1 cellular context compared by ENCODE assay signal in the genomic region with DNA sequence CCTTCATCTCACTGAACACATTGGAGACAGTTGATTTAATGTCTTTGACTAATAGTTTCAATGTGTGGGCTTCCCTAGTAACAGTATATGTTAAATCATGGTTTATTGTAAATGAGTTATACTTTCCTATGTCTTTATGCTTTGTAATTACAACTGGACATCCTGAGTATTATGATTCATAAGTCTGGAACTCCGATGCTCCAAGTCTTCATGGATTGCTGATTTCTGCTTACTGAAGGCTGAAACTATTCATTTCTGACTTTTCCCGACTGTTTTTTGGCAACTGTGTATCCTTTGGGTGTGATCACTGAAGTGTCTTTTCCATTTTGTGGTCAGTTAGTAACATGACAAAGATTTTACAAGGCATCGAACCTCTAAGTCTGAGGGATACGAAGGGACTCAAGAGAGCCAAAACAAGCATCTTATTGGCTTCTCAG.
TF ChIP-seq lines count a peak whose summit lies in the region.

No MANE protein-coding gene starts in this region.

TF ChIP-seq in H1, 55 proteins besides CTCF, POLR2A, EP300 and RAD21:
- TF ChIP-seq EGR1 (IDR thresholded peaks at IDR 0.05; ENCODE audit: borderline replicate concordance, low read depth, low read length) (no peak), TAF7 (optimal IDR thresholded peaks at IDR 0.05; ENCODE audit: borderline replicate concordance, low read depth, low read length) (no peak), SIN3A (conservative IDR thresholded peaks at IDR 0.05 in 1 of 2, IDR thresholded peaks at IDR 0.05 in 1 of 2; ENCODE audit: low read depth in 1 of 2, low read length in 2 of 2) (no peak), SP4 (IDR thresholded peaks at IDR 0.05; ENCODE audit: low read length) (no peak), KDM1A (IDR thresholded peaks at IDR 0.05; ENCODE audit: borderline replicate concordance, low read length) (no peak), RFX5 (IDR thresholded peaks at IDR 0.05; ENCODE audit: borderline replicate concordance, low read depth, low read length) (no peak), PHF8 (conservative IDR thresholded peaks at IDR 0.05; ENCODE audit: low read depth, low read length) (no peak), RBBP5 (IDR thresholded peaks at IDR 0.05; ENCODE audit: borderline replicate concordance, low read depth, low read length) (no peak), RNF2 (IDR thresholded peaks at IDR 0.05; ENCODE audit: borderline replicate concordance, low read depth, low read length, missing control alignments, poor library complexity, severe bottlenecking) (no peak), HDAC6 (IDR thresholded peaks at IDR 0.05; ENCODE audit: low read depth, low read length) (no peak), SP1 (IDR thresholded peaks at IDR 0.05; ENCODE audit: low read depth, low read length) (no peak), SP2 (IDR thresholded peaks at IDR 0.05; ENCODE audit: low read length) (no peak), JUND (IDR thresholded peaks at IDR 0.05; ENCODE audit: low read length) (no peak), ATF3 (IDR thresholded peaks at IDR 0.05; ENCODE audit: insufficient read depth, low read depth, low read length) (no peak), NRF1 (IDR thresholded peaks at IDR 0.05; ENCODE audit: low read depth, low read length) (no peak), CHD1 (IDR thresholded peaks at IDR 0.05; ENCODE audit: low read depth, low read length) (no peak), CBX8 (IDR thresholded peaks at IDR 0.05; ENCODE audit: borderline replicate concordance, low read depth, low read length) (no peak)
- TF ChIP-seq, protein P1, sequence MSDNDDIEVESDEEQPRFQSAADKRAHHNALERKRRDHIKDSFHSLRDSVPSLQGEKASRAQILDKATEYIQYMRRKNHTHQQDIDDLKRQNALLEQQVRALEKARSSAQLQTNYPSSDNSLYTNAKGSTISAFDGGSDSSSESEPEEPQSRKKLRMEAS (IDR thresholded peaks at IDR 0.05), result no peak
